ENCODE assay signal across 21 cellular contexts in genomic region chr2:12087671-12088380, GRCh38.
DNase-seq lines count a peak whose midpoint lies in the region; ATAC-seq, FAIRE-seq and TF ChIP-seq lines count a peak whose summit lies in the region.
"Had no signal": no experiment of that assay in that cellular context is flagged by ENCODE, and none has a peak within 500 bp of the region (broad histone marks: within the 10 kb centered on the region; RNA-seq: fewer than 3 reads in every experiment).

No MANE protein-coding gene starts in this region.

- dilution Hi-C loops in mammary epithelial cell (cut with HindIII; ENCODE audit: low sequenced_read_pairs): no loop called here

- POLR2A ChIA-PET in GM10248 (lab: Yijun Ruan, JAX): no interaction called here

- peak; percentile 87 for DNase-seq in EL
- DNase-seq in LoVo (ENCODE audit: low spot score): peak; percentile 5
- peak; percentile 87 for DNase-seq in mammary epithelial cell
- DNase-seq in kidney glomerular epithelial cell (lab: John Stamatoyannopoulos, UW): peak; percentile 8
- no peak for DNase-seq in pancreas
- DNase-seq in NCI-H2107 treated with DMSO at 0.1 percent for 48 hours (lab: John Stamatoyannopoulos, UW; ENCODE audit: unreplicated experiment): no peak
- DNase-seq in NCI-H526 treated with DMSO at 0.1 percent for 48 hours (lab: John Stamatoyannopoulos, UW): no peak
- DNase-seq in GM10248 (ENCODE audit: extremely low spot score): no peak
- DNase-seq: activated CD4-positive, alpha-beta T cell treated with anti-CD3 and anti-CD28 coated beads, Interleukin-2, amount 50 U/mL, for 48 hours; activated naive CD8-positive, alpha-beta T cell treated with anti-CD3 and anti-CD28 coated beads for 36 hours; activated T-cell treated with anti-CD3 and anti-CD28 coated beads, Interleukin-2, amount 50 U/mL, for 4 hours; effector CD8-positive, alpha-beta T cell; H7; NCI-H345; nephron progenitor cell; retina; substantia nigra had no signal

- FAIRE-seq in pancreas (lab: Jason Lieb, UNC): no peak

- H3K36me3 ChIP-seq in mammary epithelial cell (ENCODE audit: insufficient read depth, low read length) (no peaks in the 10 kb centered on the region), pancreas (no peaks in the 10 kb centered on the region)
- H3K36me3 ChIP-seq: BLaER1, cardiac muscle cell, gastroesophageal sphincter had no signal

- H3K27me3 ChIP-seq in mammary epithelial cell (ENCODE audit: insufficient read depth, low read length) (no peaks in the 10 kb centered on the region), pancreas (no peaks in the 10 kb centered on the region)
- H3K27me3 ChIP-seq: BLaER1, cardiac muscle cell, gastroesophageal sphincter had no signal

- in situ Hi-C loops in mammary epithelial cell (cut with MboI; ENCODE audit: low sequenced_read_pairs in 2 of 2): no loop called here

- H3K9me3 ChIP-seq in mammary epithelial cell (replicated peaks; ENCODE audit: insufficient read depth, low read length) (no peaks in the 10 kb centered on the region), pancreas (no peaks in the 10 kb centered on the region)
- H3K9me3 ChIP-seq: BLaER1, gastroesophageal sphincter had no signal

- 0% methylated on average over 1 of the region's 1 CpG for WGBS in mammary epithelial cell (ENCODE audit: low coverage, missing lambda C conversion rate)
- WGBS in pancreas, 2 donors: 93 to 94% methylated on average over 1 of the region's 1 CpG

- no TSS peak for BruUV-seq in mammary epithelial cell (replicated peaks; lab: Mats Ljungman, UMichigan)

- H4K20me1 ChIP-seq in mammary epithelial cell (ENCODE audit: insufficient read depth, low read length): no peaks in the 10 kb centered on the region
- H4K20me1 ChIP-seq: BLaER1 had no signal

- CTCF ChIA-PET in mammary epithelial cell (lab: Charles Lee; ENCODE audit: low non-redundant PET) (no interaction called here), GM10248 (lab: Yijun Ruan, JAX) (interaction anchor here (0.9 to 1.6 kb wide), 2 partner anchors 10 to 17 kb away, joined by 3 to 5 read pairs; no protein-coding TSS in a partner anchor)

- H3K4me1 ChIP-seq in mammary epithelial cell (ENCODE audit: insufficient read depth, low read length) (peaks cover 20% of the 10 kb centered on the region), pancreas (no peaks in the 10 kb centered on the region)
- H3K4me1 ChIP-seq: BLaER1, gastroesophageal sphincter had no signal

- no peak overlapping the region for H3K9ac ChIP-seq in mammary epithelial cell (ENCODE audit: insufficient read depth, low read length)
- H3K9ac ChIP-seq: BLaER1 had no signal

- intact Hi-C loops in mammary epithelial cell (cut with micrococcal nuclease) (no loop called here), pancreas (cut with DNase I) (no loop called here)

- no peak for TF ChIP-seq CTCF in mammary epithelial cell (conservative IDR thresholded peaks at IDR 0.05 in 1 of 2, IDR thresholded peaks at IDR 0.05 in 1 of 2; ENCODE audit: extremely low read depth in 1 of 2, insufficient read depth in 1 of 2, low read depth in 1 of 2, low read length in 2 of 2)
- no peak for TF ChIP-seq CTCF in pancreas (IDR thresholded peaks at IDR 0.05)
- TF ChIP-seq CTCF in GM10248 (IDR thresholded peaks at IDR 0.05; ENCODE audit: control extremely low read depth, extremely low read depth, low read depth, missing control alignments): no peak

- H3K4me3 ChIP-seq in mammary epithelial cell (replicated peaks in 1 of 3; ENCODE audit: insufficient read depth in 1 of 3, low read depth in 2 of 3, low read length in 3 of 3): no peak overlapping the region
- no peak overlapping the region for H3K4me3 ChIP-seq in pancreas
- H3K4me3 ChIP-seq: BLaER1, cardiac muscle cell, gastroesophageal sphincter, SK-N-MC had no signal

- H2AFZ ChIP-seq in mammary epithelial cell (ENCODE audit: low read depth, low read length): peak overlapping the region; percentile 15

- no peak for ATAC-seq in pancreas
- ATAC-seq: activated T-cell treated with anti-CD3 and anti-CD28 coated beads, Interleukin-2, amount 50 U/mL, for 4 hours; gastroesophageal sphincter had no signal

- no peaks in the 10 kb centered on the region for H3K79me2 ChIP-seq in mammary epithelial cell (ENCODE audit: insufficient read depth, low read length)

- H3K27ac ChIP-seq in mammary epithelial cell (ENCODE audit: insufficient read depth, low read depth, low read length) (peak overlapping the region; percentile 61), pancreas (no peak overlapping the region)
- H3K27ac ChIP-seq: BLaER1, cardiac muscle cell, gastroesophageal sphincter, SK-N-MC had no signal

- peak overlapping the region; percentile 30 for H3K4me2 ChIP-seq in mammary epithelial cell (ENCODE audit: insufficient read depth, low read depth, low read length)
- H3K4me2 ChIP-seq: BLaER1 had no signal

Comparison
In these comparisons a context has a peak if more than half of its experiments do, and no peak if none do; other contexts are left out.
1. DNase-seq: peak in EL (single experiment), LoVo (single experiment), mammary epithelial cell (single experiment) and kidney glomerular epithelial cell (single experiment); none in pancreas (0 of 6), NCI-H2107 treated with DMSO at 0.1 percent for 48 hours (single experiment), NCI-H526 treated with DMSO at 0.1 percent for 48 hours (single experiment) and GM10248 (single experiment).